In genomic region chr2:209097168-209097567, GRCh38 we compare ENCODE assay signal across 21 cellular contexts.
"Had no signal": no experiment of that assay in that cellular context is flagged by ENCODE, and none has a peak within 500 bp of the region (broad histone marks: within the 10 kb centered on the region; RNA-seq: fewer than 3 reads in every experiment).

No MANE protein-coding gene starts in this region.

- H3K36me3 ChIP-seq: gastroesophageal sphincter, spleen, thoracic aorta, transverse colon had no signal

- H3K27me3 Mint-ChIP-seq: naive thymus-derived CD8-positive, alpha-beta T cell; stimulated activated naive CD8-positive, alpha-beta T cell treated with anti-CD3 and anti-CD28 coated beads, Interleukin-15, amount 100 ng/mL, for 72 hours had no signal

- H3K4me1 Mint-ChIP-seq: immature natural killer cell; naive thymus-derived CD8-positive, alpha-beta T cell; stimulated activated naive B cell treated with anti-CD40 and anti-IgM and Interleukin-4, amounts not matched to agents 10 μg/mL and 1 μg/mL and 100 μg/mL, for 72 hours; stimulated activated naive CD8-positive, alpha-beta T cell treated with anti-CD3 and anti-CD28 coated beads, Interleukin-15, amount 100 ng/mL, for 72 hours had no signal

- H3K4me3 ChIP-seq: coronary artery, gastroesophageal sphincter, lung, spleen, thoracic aorta, transverse colon had no signal

- H3K4me1 ChIP-seq: gastroesophageal sphincter, spleen, transverse colon had no signal

- H3K4me3 Mint-ChIP-seq: immature natural killer cell; naive thymus-derived CD8-positive, alpha-beta T cell; stimulated activated naive B cell treated with anti-CD40 and anti-IgM and Interleukin-4, amounts not matched to agents 10 μg/mL and 1 μg/mL and 100 μg/mL, for 72 hours; stimulated activated naive CD8-positive, alpha-beta T cell treated with anti-CD3 and anti-CD28 coated beads, Interleukin-15, amount 100 ng/mL, for 72 hours had no signal

- ATAC-seq: esophagus mucosa; gastroesophageal sphincter; left cardiac atrium; left ventricle myocardium superior; naive thymus-derived CD8-positive, alpha-beta T cell; sciatic nerve; stimulated activated naive B cell treated with anti-CD40 and anti-IgM and Interleukin-4, amounts not matched to agents 10 μg/mL and 1 μg/mL and 100 μg/mL, for 72 hours; stimulated activated naive CD8-positive, alpha-beta T cell treated with anti-CD3 and anti-CD28 coated beads, Interleukin-15, amount 100 ng/mL, for 72 hours had no signal

- H3K27ac ChIP-seq: coronary artery, gastroesophageal sphincter, spleen, thoracic aorta, transverse colon had no signal

- H3K9me3 ChIP-seq: thoracic aorta, transverse colon had no signal

- H3K36me3 Mint-ChIP-seq: immature natural killer cell; naive thymus-derived CD8-positive, alpha-beta T cell; stimulated activated naive B cell treated with anti-CD40 and anti-IgM and Interleukin-4, amounts not matched to agents 10 μg/mL and 1 μg/mL and 100 μg/mL, for 72 hours had no signal

- H3K9me3 Mint-ChIP-seq: stimulated activated naive B cell treated with anti-CD40 and anti-IgM and Interleukin-4, amounts not matched to agents 10 μg/mL and 1 μg/mL and 100 μg/mL, for 72 hours; stimulated activated naive CD8-positive, alpha-beta T cell treated with anti-CD3 and anti-CD28 coated beads, Interleukin-15, amount 100 ng/mL, for 72 hours had no signal

- DNase-seq: effector CD4-positive, alpha-beta T cell; glutamatergic neuron; immature natural killer cell; left cardiac atrium; left ventricle myocardium superior; mesenchymal stem cell; naive thymus-derived CD8-positive, alpha-beta T cell; posterior cingulate gyrus; spleen; stimulated activated CD4-positive, alpha-beta T cell treated with anti-CD3 and anti-CD28 coated beads, Interleukin-15, amount 100 ng/mL, for 24 hours; stimulated activated CD4-positive, alpha-beta T cell treated with anti-CD3 and anti-CD28 coated beads, Interleukin-1b, Interleukin-23, amount 100 ng/mL, for 48 hours; stimulated activated CD4-positive, alpha-beta T cell treated with anti-CD3 and anti-CD28 coated beads, Interleukin-4, amount 100 ng/mL, for 4 hours; stimulated activated naive B cell treated with anti-CD40 and anti-IgM and Interleukin-4, amounts not matched to agents 10 μg/mL and 1 μg/mL and 100 μg/mL, for 72 hours; stimulated activated naive CD8-positive, alpha-beta T cell treated with anti-CD3 and anti-CD28 coated beads, Interleukin-15, amount 100 ng/mL, for 72 hours; transverse colon had no signal

- H3K27ac Mint-ChIP-seq: immature natural killer cell; naive thymus-derived CD8-positive, alpha-beta T cell; stimulated activated naive CD8-positive, alpha-beta T cell treated with anti-CD3 and anti-CD28 coated beads, Interleukin-15, amount 100 ng/mL, for 72 hours had no signal

- H3K27me3 ChIP-seq: gastroesophageal sphincter, spleen, transverse colon had no signal
